ENCODE assay signal across 9 cellular contexts in genomic region chr9:109894921-109895758, GRCh38.
DNase-seq lines count a peak whose midpoint lies in the region; ATAC-seq and TF ChIP-seq lines count a peak whose summit lies in the region.
"Had no signal": no experiment of that assay in that cellular context is flagged by ENCODE, and none has a peak within 500 bp of the region (broad histone marks: within the 10 kb centered on the region; RNA-seq: fewer than 3 reads in every experiment).

No MANE protein-coding gene starts in this region.

- intact Hi-C loops in Calu3 (cut with micrococcal nuclease; ENCODE audit: unreplicated experiment): no loop called here
- intact Hi-C loops in CD8-positive, alpha-beta T cell (cut with DNase I, micrococcal nuclease): no loop called here

- POLR2A ChIA-PET in BJ (lab: Charles Lee): no interaction called here
- POLR2A ChIA-PET in CD8-positive, alpha-beta T cell (lab: Charles Lee): no interaction called here

- H3K9me3 Mint-ChIP-seq in Calu3 (ENCODE audit: low read depth, unreplicated experiment): no peaks in the 10 kb centered on the region
- no peaks in the 10 kb centered on the region for H3K9me3 Mint-ChIP-seq in CD8-positive, alpha-beta T cell
- H3K9me3 Mint-ChIP-seq: naive thymus-derived CD4-positive, alpha-beta T cell had no signal

- H3K27ac Mint-ChIP-seq in Calu3 (ENCODE audit: unreplicated experiment): no peak overlapping the region
- H3K27ac Mint-ChIP-seq in CD8-positive, alpha-beta T cell: no peak overlapping the region

- H3K4me1 ChIP-seq in CD8-positive, alpha-beta T cell (ENCODE audit: insufficient read depth, low read length): no peaks in the 10 kb centered on the region

- no peak overlapping the region for H3K4me3 Mint-ChIP-seq in Calu3 (ENCODE audit: low read depth, unreplicated experiment)
- no peak overlapping the region for H3K4me3 Mint-ChIP-seq in CD8-positive, alpha-beta T cell

- H3K9me3 ChIP-seq in CD8-positive, alpha-beta T cell (ENCODE audit: low read length): no peaks in the 10 kb centered on the region

- no TSS peak for BruUV-seq in Calu3 (replicated peaks; lab: Mats Ljungman, UMichigan)

- H3K4me3 ChIP-seq in BJ (ENCODE audit: low read depth, low read length): no peak overlapping the region
- H3K4me3 ChIP-seq in CD8-positive, alpha-beta T cell (ENCODE audit: low read depth, low read length): no peak overlapping the region

- DNase-seq in BJ (ENCODE audit: low read depth) (peak; percentile 33), dermis blood vessel endothelial cell (peak; percentile 46), cerebellum (ENCODE audit: low spot score) (no peak), NCI-H345 (lab: John Stamatoyannopoulos, UW) (no peak), Calu3 (no peak)
- no peak for DNase-seq in CD8-positive, alpha-beta T cell

- H3K36me3 ChIP-seq in BJ (ENCODE audit: control insufficient read depth, insufficient read depth, low read length): no peaks in the 10 kb centered on the region; the same call in 1 of the 2 replicates
- no peaks in the 10 kb centered on the region for H3K36me3 ChIP-seq in CD8-positive, alpha-beta T cell (ENCODE audit: insufficient read depth, low read length)

- H3K27ac ChIP-seq in CD8-positive, alpha-beta T cell (ENCODE audit: low read depth, low read length): no peak overlapping the region

- no peaks in the 10 kb centered on the region for H3K27me3 ChIP-seq in BJ (ENCODE audit: control insufficient read depth, insufficient read depth, low read length)
- H3K27me3 ChIP-seq in CD8-positive, alpha-beta T cell (ENCODE audit: insufficient read depth, low read length): no peaks in the 10 kb centered on the region

- H3K27me3 Mint-ChIP-seq in Calu3 (ENCODE audit: unreplicated experiment): peaks cover 22% of the 10 kb centered on the region
- no peaks in the 10 kb centered on the region for H3K27me3 Mint-ChIP-seq in CD8-positive, alpha-beta T cell (ENCODE audit: low read depth)
- H3K27me3 Mint-ChIP-seq: naive thymus-derived CD4-positive, alpha-beta T cell had no signal

- TF ChIP-seq CTCF in BJ (IDR thresholded peaks at IDR 0.05; ENCODE audit: insufficient read depth, low read depth, low read length) (no peak), Calu3 (IDR thresholded peaks at IDR 0.05; ENCODE audit: unreplicated experiment) (no peak)
- no peak for TF ChIP-seq CTCF in CD8-positive, alpha-beta T cell (IDR thresholded peaks at IDR 0.05)

- CTCF ChIA-PET in BJ (lab: Yijun Ruan, JAX) (interaction anchor here (0.9 to 1.8 kb wide), 3 partner anchors 7 to 257 kb away, joined by 3 to 7 read pairs (median 3); no protein-coding TSS in a partner anchor), Calu3 (lab: Charles Lee) (no interaction called here)
- CTCF ChIA-PET in CD8-positive, alpha-beta T cell (lab: Charles Lee): no interaction called here

- ATAC-seq in GM19455 (IDR thresholded peaks at IDR 0.05; ENCODE audit: unreplicated experiment) (peak; percentile 57), HG03558 (IDR thresholded peaks at IDR 0.05; ENCODE audit: extremely low read depth, unreplicated experiment) (peak; percentile 53)
- no peak for ATAC-seq in CD8-positive, alpha-beta T cell
- ATAC-seq: naive thymus-derived CD4-positive, alpha-beta T cell had no signal

- no peaks in the 10 kb centered on the region for H3K4me1 Mint-ChIP-seq in Calu3 (ENCODE audit: low read depth, unreplicated experiment)
- H3K4me1 Mint-ChIP-seq in CD8-positive, alpha-beta T cell (ENCODE audit: low read depth): no peaks in the 10 kb centered on the region

- no peaks in the 10 kb centered on the region for H3K36me3 Mint-ChIP-seq in Calu3 (ENCODE audit: insufficient read depth, unreplicated experiment)
- H3K36me3 Mint-ChIP-seq in CD8-positive, alpha-beta T cell: no peaks in the 10 kb centered on the region

Comparison
In these comparisons a context has a peak if more than half of its experiments do, and no peak if none do; other contexts are left out.
1. DNase-seq: peak in BJ (single experiment) and dermis blood vessel endothelial cell (single experiment); none in cerebellum (single experiment), NCI-H345 (single experiment), Calu3 (single experiment) and CD8-positive, alpha-beta T cell (0 of 7).